21 cellular contexts compared by ENCODE assay signal in the genomic region with DNA sequence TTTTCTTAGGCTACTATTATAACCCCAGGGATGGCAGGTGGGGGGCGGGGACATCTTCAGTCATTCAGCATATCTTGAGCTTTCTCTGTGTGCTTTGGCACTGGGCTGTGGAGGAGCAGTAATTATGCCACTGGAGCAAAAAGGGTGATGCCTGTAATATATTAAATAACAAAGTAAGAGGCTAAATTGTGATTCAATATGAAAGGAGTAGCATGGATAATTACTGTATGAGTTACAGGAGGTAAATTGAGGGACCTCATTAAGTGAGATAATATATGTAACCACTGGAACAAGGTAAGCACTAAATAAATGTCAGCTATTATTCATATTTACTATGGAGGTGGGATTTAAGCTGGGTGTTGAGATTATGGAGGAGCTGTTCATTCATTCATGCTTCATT. TPM values are rescaled to one million over a fixed set of nuclear protein-coding genes. Genes with fewer than 3 reads are reported as not detected.
DNase-seq lines count a peak whose midpoint lies in the region; ATAC-seq, FAIRE-seq and TF ChIP-seq lines count a peak whose summit lies in the region.
"Had no signal": no experiment of that assay in that cellular context is flagged by ENCODE, and none has a peak within 500 bp of the region (broad histone marks: within the 10 kb centered on the region; RNA-seq: fewer than 3 reads in every experiment).

No MANE protein-coding gene starts in this region.

- TF ChIP-seq POLR2A in breast epithelium (IDR thresholded peaks at IDR 0.05) (no peak), K562 (conservative IDR thresholded peaks at IDR 0.05) (no peak)

- no TSS peak for BruUV-seq in mammary epithelial cell (replicated peaks; lab: Mats Ljungman, UMichigan)
- no TSS peak for BruUV-seq in K562 (replicated peaks; lab: Mats Ljungman, UMichigan)

- H3K9me3 Mint-ChIP-seq in naive thymus-derived CD4-positive, alpha-beta T cell, result no peaks in the 10 kb centered on the region
- H3K9me3 Mint-ChIP-seq: CD4-positive, alpha-beta T cell had no signal

- no peaks in the 10 kb centered on the region for H3K27me3 Mint-ChIP-seq in naive thymus-derived CD4-positive, alpha-beta T cell
- H3K27me3 Mint-ChIP-seq: CD4-positive, alpha-beta T cell; T-helper 17 cell had no signal

- H3K9ac ChIP-seq in mammary epithelial cell (ENCODE audit: insufficient read depth, low read length), result no peak overlapping the region
- H3K9ac ChIP-seq in Karpas-422 (ENCODE audit: low read length), result no peak overlapping the region
- no peak overlapping the region; a peak in 1 of 4 replicates for H3K9ac ChIP-seq in K562 (ENCODE audit: insufficient read depth in 1 of 2, low read depth in 2 of 2, low read length in 2 of 2)
- H3K9ac ChIP-seq: BLaER1 had no signal

- no peak for DNase-seq in mammary epithelial cell
- no peak for DNase-seq in breast epithelium (ENCODE audit: low spot score in 2 of 2)
- no peak for DNase-seq in Karpas-422
- no peak for DNase-seq in K562 (ENCODE audit: extremely low read depth in 1 of 4, low spot score in 3 of 4)
- no peak for DNase-seq in osteoblast (ENCODE audit: insufficient read length, low spot score, missing footprints)
- DNase-seq in naive thymus-derived CD4-positive, alpha-beta T cell, result no peak
- DNase-seq: Caco-2, DMS 273 treated with DMSO at 0.1 percent for 48 hours, NCI-H1694, NCI-H524, NCI-H82, PC-9, RPMI8226, SW 1271, T-helper 17 cell had no signal

- TF ChIP-seq EP300 in K562 (IDR thresholded peaks at IDR 0.05; ENCODE audit: low read length), result no peak

- TF ChIP-seq CTCF in mammary epithelial cell (conservative IDR thresholded peaks at IDR 0.05 in 1 of 2, IDR thresholded peaks at IDR 0.05 in 1 of 2; ENCODE audit: extremely low read depth in 1 of 2, insufficient read depth in 1 of 2, low read depth in 1 of 2, low read length in 2 of 2) (no peak), breast epithelium (IDR thresholded peaks at IDR 0.05) (no peak), K562 (IDR thresholded peaks at IDR 0.05 in 2 of 3, conservative IDR thresholded peaks at IDR 0.05 in 1 of 3; ENCODE audit: insufficient read depth in 2 of 3, low read depth in 1 of 3, low read length in 3 of 3) (no peak), osteoblast (IDR thresholded peaks at IDR 0.05; ENCODE audit: extremely low read depth, low read depth, low read length) (no peak)

- H3K4me1 Mint-ChIP-seq in naive thymus-derived CD4-positive, alpha-beta T cell, result peaks cover 6 to 19% (median 16%) of the 10 kb centered on the region in 7 donors

- H3K27ac Mint-ChIP-seq in naive thymus-derived CD4-positive, alpha-beta T cell, result no peak overlapping the region
- H3K27ac Mint-ChIP-seq: CD4-positive, alpha-beta T cell; T-helper 17 cell had no signal

- no peaks in the 10 kb centered on the region for H3K9me2 ChIP-seq in Karpas-422 (replicated peaks; ENCODE audit: insufficient read depth, low read length)

- no peak overlapping the region for H3K27ac ChIP-seq in mammary epithelial cell (ENCODE audit: insufficient read depth, low read depth, low read length)
- no peak overlapping the region for H3K27ac ChIP-seq in breast epithelium
- no peak overlapping the region for H3K27ac ChIP-seq in Karpas-422 (ENCODE audit: low read length)
- H3K27ac ChIP-seq in K562 (ENCODE audit: extremely low read depth, low read depth, low read length), result no peak overlapping the region
- no peak overlapping the region for H3K27ac ChIP-seq in osteoblast (ENCODE audit: low read depth, low read length)
- H3K27ac ChIP-seq in naive thymus-derived CD4-positive, alpha-beta T cell (ENCODE audit: low read depth, low read length), result no peak overlapping the region
- H3K27ac ChIP-seq: BLaER1, PC-9, SK-N-MC had no signal

- no peaks in the 10 kb centered on the region for H3K9me1 ChIP-seq in K562 (ENCODE audit: control insufficient read depth, insufficient read depth, low read length)

- peak overlapping the region; percentile 59 for H2AFZ ChIP-seq in mammary epithelial cell (ENCODE audit: low read depth, low read length)
- H2AFZ ChIP-seq in Karpas-422 (ENCODE audit: low read length), result peak overlapping the region; percentile 34; the same call in 1 of the 2 replicates
- peak overlapping the region; percentile 94 for H2AFZ ChIP-seq in K562 (ENCODE audit: low read depth, low read length)
- peak overlapping the region; percentile 94 for H2AFZ ChIP-seq in osteoblast (ENCODE audit: low read length)
- H2AFZ ChIP-seq: PC-9 had no signal

- H3K27me3 ChIP-seq in mammary epithelial cell (ENCODE audit: insufficient read depth, low read length) (no peaks in the 10 kb centered on the region), breast epithelium (no peaks in the 10 kb centered on the region), Karpas-422 (ENCODE audit: low read length) (no peaks in the 10 kb centered on the region), K562 (ENCODE audit: control insufficient read depth in 2 of 2, insufficient read depth in 2 of 2, low read length in 2 of 2) (no peaks in the 10 kb centered on the region), osteoblast (ENCODE audit: insufficient read depth, low read length) (no peaks in the 10 kb centered on the region)
- no peaks in the 10 kb centered on the region for H3K27me3 ChIP-seq in naive thymus-derived CD4-positive, alpha-beta T cell (ENCODE audit: control insufficient read depth in 2 of 2, insufficient read depth in 2 of 2, low read length in 2 of 2)
- H3K27me3 ChIP-seq: BLaER1 had no signal

- H3K4me3 ChIP-seq in mammary epithelial cell (replicated peaks in 1 of 3; ENCODE audit: insufficient read depth in 1 of 3, low read depth in 2 of 3, low read length in 3 of 3) (no peak overlapping the region), breast epithelium (no peak overlapping the region), Karpas-422 (ENCODE audit: low read length) (no peak overlapping the region), K562 (no peak overlapping the region), osteoblast (ENCODE audit: insufficient read depth, low read length) (no peak overlapping the region)
- H3K4me3 ChIP-seq in naive thymus-derived CD4-positive, alpha-beta T cell (ENCODE audit: low read length), result no peak overlapping the region
- H3K4me3 ChIP-seq: BLaER1, PC-9, SK-N-MC had no signal

- no peak overlapping the region for H3K4me3 Mint-ChIP-seq in naive thymus-derived CD4-positive, alpha-beta T cell
- H3K4me3 Mint-ChIP-seq: CD4-positive, alpha-beta T cell; T-helper 17 cell had no signal

- in situ Hi-C loops in mammary epithelial cell (cut with MboI; ENCODE audit: low sequenced_read_pairs in 2 of 2) (no loop called here), K562 (cut with MboI) (no loop called here)

- POLR2A ChIA-PET in K562 (lab: Yijun Ruan, JAX), result interaction anchor here (0.5 to 1.0 kb wide), 4 partner anchors 10 to 432 kb away, joined by 3 to 4 read pairs (median 3); a partner anchor contains a TSS
- POLR2A ChIA-PET in naive thymus-derived CD4-positive, alpha-beta T cell (lab: Charles Lee), result interaction anchor here (0.8 to 2.1 kb wide), 7 partner anchors 9 to 200 kb away, joined by 3 to 10 read pairs (median 5); a partner anchor contains a TSS

- no peaks in the 10 kb centered on the region for H3K9me3 ChIP-seq in mammary epithelial cell (replicated peaks; ENCODE audit: insufficient read depth, low read length)
- no peaks in the 10 kb centered on the region for H3K9me3 ChIP-seq in breast epithelium
- H3K9me3 ChIP-seq in Karpas-422 (ENCODE audit: low read length), result no peaks in the 10 kb centered on the region
- no peaks in the 10 kb centered on the region for H3K9me3 ChIP-seq in K562 (replicated peaks; ENCODE audit: control insufficient read depth, insufficient read depth, low read depth, low read length)
- no peaks in the 10 kb centered on the region for H3K9me3 ChIP-seq in osteoblast (ENCODE audit: low read depth, low read length)
- H3K9me3 ChIP-seq in naive thymus-derived CD4-positive, alpha-beta T cell (ENCODE audit: control insufficient read depth in 2 of 3, low read length in 3 of 3), result no peaks in the 10 kb centered on the region
- H3K9me3 ChIP-seq: BLaER1, Caco-2 had no signal

- CTCF ChIA-PET in mammary epithelial cell (lab: Charles Lee; ENCODE audit: low non-redundant PET) (interaction anchor here (0.6 to 0.7 kb wide), 2 partner anchors 34 to 87 kb away, joined by 4 read pairs; no protein-coding TSS in a partner anchor), K562 (lab: Yijun Ruan, JAX; ENCODE audit: low intra/inter-chr PET ratio) (no interaction called here)
- CTCF ChIA-PET in naive thymus-derived CD4-positive, alpha-beta T cell (lab: Charles Lee), result interaction anchor here (0.6 to 2.9 kb wide), 8 partner anchors 10 to 205 kb away, joined by 3 to 18 read pairs (median 3); no protein-coding TSS in a partner anchor

- H3K79me2 ChIP-seq in mammary epithelial cell (ENCODE audit: insufficient read depth, low read length), result peaks cover 10% of the 10 kb centered on the region
- H3K79me2 ChIP-seq in Karpas-422 (ENCODE audit: low read length), result peaks cover 16% of the 10 kb centered on the region
- peaks cover 16% of the 10 kb centered on the region for H3K79me2 ChIP-seq in K562 (ENCODE audit: control insufficient read depth, insufficient read depth, low read length)
- H3K79me2 ChIP-seq in osteoblast (ENCODE audit: insufficient read depth, low read length), result peaks cover 11% of the 10 kb centered on the region

- WGBS in mammary epithelial cell (ENCODE audit: low coverage, missing lambda C conversion rate), result 50% methylated on average over 1 of the region's 1 CpG
- WGBS in K562 (ENCODE audit: insufficient coverage, low coverage, missing lambda C conversion rate), result 70% methylated on average over 1 of the region's 1 CpG

- no peaks in the 10 kb centered on the region for H3K36me3 ChIP-seq in mammary epithelial cell (ENCODE audit: insufficient read depth, low read length)
- no peaks in the 10 kb centered on the region for H3K36me3 ChIP-seq in breast epithelium
- peaks cover under 1% of the 10 kb centered on the region for H3K36me3 ChIP-seq in Karpas-422 (ENCODE audit: insufficient read depth, low read length)
- H3K36me3 ChIP-seq in K562 (ENCODE audit: control insufficient read depth, insufficient read depth, low read length), result no peaks in the 10 kb centered on the region
- H3K36me3 ChIP-seq in osteoblast (ENCODE audit: insufficient read depth, low read length), result no peaks in the 10 kb centered on the region
- H3K36me3 ChIP-seq in naive thymus-derived CD4-positive, alpha-beta T cell (ENCODE audit: control insufficient read depth in 2 of 3, insufficient read depth in 3 of 3, low read length in 3 of 3), result no peaks in the 10 kb centered on the region
- H3K36me3 ChIP-seq: BLaER1 had no signal

- H3K36me3 Mint-ChIP-seq in naive thymus-derived CD4-positive, alpha-beta T cell, result peaks cover 0 to under 1% (median 0%) of the 10 kb centered on the region in 5 donors

- dilution Hi-C loops in mammary epithelial cell (cut with HindIII; ENCODE audit: low sequenced_read_pairs), result no loop called here

- no peaks in the 10 kb centered on the region for H4K20me1 ChIP-seq in mammary epithelial cell (ENCODE audit: insufficient read depth, low read length)
- H4K20me1 ChIP-seq in Karpas-422 (ENCODE audit: insufficient read depth, low read depth, low read length), result no peaks in the 10 kb centered on the region
- 0 out of 2 replicates have a peak, but pooled peaks cover 3% of the 10 kb centered on the region for H4K20me1 ChIP-seq in K562 (replicated peaks; ENCODE audit: control insufficient read depth, insufficient read depth, low read length)
- no peaks in the 10 kb centered on the region for H4K20me1 ChIP-seq in osteoblast (ENCODE audit: insufficient read depth, low read length)
- H4K20me1 ChIP-seq: BLaER1 had no signal

- ATAC-seq in K562 (no peak), GM21515 (IDR thresholded peaks at IDR 0.05; ENCODE audit: unreplicated experiment) (no peak)
- ATAC-seq in naive thymus-derived CD4-positive, alpha-beta T cell, result no peak
- ATAC-seq: T-helper 17 cell had no signal

- TF ChIP-seq RAD21 in K562 (CRISPR knock-in tag; conservative IDR thresholded peaks at IDR 0.05 in 1 of 2, IDR thresholded peaks at IDR 0.05 in 1 of 2), result no peak

- H3K4me2 ChIP-seq in mammary epithelial cell (ENCODE audit: insufficient read depth, low read depth, low read length), result no peak overlapping the region
- no peak overlapping the region for H3K4me2 ChIP-seq in Karpas-422 (ENCODE audit: low read depth, low read length, poor library complexity, severe bottlenecking)
- peak overlapping the region; percentile 43; the same call in 1 of the 2 replicates for H3K4me2 ChIP-seq in K562 (ENCODE audit: insufficient read depth, low read length)
- no peak overlapping the region for H3K4me2 ChIP-seq in osteoblast (ENCODE audit: insufficient read depth, low read length)
- H3K4me2 ChIP-seq: BLaER1, PC-9 had no signal

- peaks cover 29% of the 10 kb centered on the region for H3K4me1 ChIP-seq in mammary epithelial cell (ENCODE audit: insufficient read depth, low read length)
- no peaks in the 10 kb centered on the region for H3K4me1 ChIP-seq in breast epithelium
- H3K4me1 ChIP-seq in Karpas-422 (ENCODE audit: low read length), result peaks cover 25% of the 10 kb centered on the region
- H3K4me1 ChIP-seq in K562 (replicated peaks in 1 of 2; ENCODE audit: control insufficient read depth in 2 of 2, insufficient read depth in 2 of 2, low read length in 2 of 2), result peaks cover 6 to 9% of the 10 kb centered on the region in 2 experiments
- H3K4me1 ChIP-seq in osteoblast (ENCODE audit: insufficient read depth, low read length), result peaks cover 20% of the 10 kb centered on the region
- H3K4me1 ChIP-seq in naive thymus-derived CD4-positive, alpha-beta T cell (ENCODE audit: control insufficient read depth in 2 of 2, insufficient read depth in 2 of 2, low read length in 2 of 2), result peaks cover 9 to 16% of the 10 kb centered on the region in 2 donors

- intact Hi-C loops in mammary epithelial cell (cut with micrococcal nuclease), result no loop called here
- intact Hi-C loops in breast epithelium (cut with DNase I; ENCODE audit: low total_unique reads), result no loop called here
- intact Hi-C loops in K562 (cut with micrococcal nuclease), result no loop called here
- intact Hi-C loops in naive thymus-derived CD4-positive, alpha-beta T cell (cut with micrococcal nuclease), result loop anchor here in 1 of 2 donors (1.0 kb wide), 1 partner anchor 33 kb away; no protein-coding TSS in a partner anchor

- FAIRE-seq in K562 (lab: Jason Lieb, UNC), result no peak
- FAIRE-seq: G401.6, HTR-8/SVneo had no signal

RNA-seq across cellular contexts. Expression of a gene that starts 3.3 kb away (rescaled TPM):
- total RNA-seq in mammary epithelial cell (10 to 100 TPM; 42.6 to 65.0 TPM), breast epithelium (10 to 100 TPM; 23.8 to 31.2 (median 25.2) TPM), K562 (2014; rRNA removed) (9.2 and 10.2 TPM in 2 replicates), K562 (2014; rRNA removed; fragmentation: Illumina TruSeq; extraction: Trizol) (13.6 and 13.8 TPM in 2 replicates), K562 (2015; rRNA removed; fragmentation: Illumina TruSeq; extraction: Trizol) (13.8 and 15.3 TPM in 2 replicates), K562 (2021) (9.0 and 9.1 TPM in 2 replicates), osteoblast (20.6 and 28.9 TPM in 2 replicates)
- polyA plus RNA-seq in mammary epithelial cell (50.1 TPM), K562 (2011; rRNA removed) (19.2 and 19.6 TPM in 2 replicates), K562 (2014; fragmentation: Illumina TruSeq; extraction: Trizol) (12.4 and 14.6 TPM in 2 replicates), K562 (2014; fragmentation: Nextera tagmentation; extraction: Ambion mirVana) (10 to 100 TPM; 12.0 to 16.0 TPM), K562 (2014; rRNA removed) (11.2 and 11.6 TPM in 2 replicates)
- polyA minus RNA-seq in mammary epithelial cell, result 25.7 TPM
- total RNA-seq in Karpas-422 (2014; rRNA removed; shearing (Covaris generic); ENCODE audit: low replicate concordance), result 35.0 and 38.6 TPM in 2 replicates
- 5.1 and 6.2 TPM in 2 replicates for total RNA-seq in K562 (2011; cell fraction: chromatin; rRNA removed; ENCODE audit: low replicate concordance)
- 3.3 and 3.8 TPM in 2 replicates for total RNA-seq in K562 (2011; cell fraction: nucleolus; rRNA removed)
- total RNA-seq in K562 (2011; cell fraction: nucleoplasm; rRNA removed), result 4.1 and 5.1 TPM in 2 replicates
- 11.3 and 16.5 TPM in 2 replicates for polyA plus RNA-seq in K562 (2011; cell fraction: cytosol; rRNA removed)
- polyA plus RNA-seq in K562 (2011; cell fraction: nucleus; rRNA removed), result 7.0 and 12.2 TPM in 2 replicates
- polyA plus RNA-seq in K562 (2012), result 12.3 and 16.5 TPM in 2 replicates
- polyA minus RNA-seq in K562 (2011; rRNA and poly(A)+ RNA removed), result 16.5 and 19.9 TPM in 2 replicates
- 5.0 and 6.6 TPM in 2 replicates for polyA minus RNA-seq in K562 (2011; cell fraction: cytosol; rRNA and poly(A)+ RNA removed)
- 2.8 and 8.0 TPM in 2 replicates for polyA minus RNA-seq in K562 (2011; cell fraction: nucleus; rRNA and poly(A)+ RNA removed)
- 10 to 100 TPM; 28.8 to 42.6 (median 34.8) TPM for total RNA-seq in naive thymus-derived CD4-positive, alpha-beta T cell
- 10 to 100 TPM; 71.5 to 83.7 TPM for polyA plus RNA-seq in naive thymus-derived CD4-positive, alpha-beta T cell

RNA-seq across cellular contexts. Expression of a gene that starts 45.7 kb away (rescaled TPM):
- total RNA-seq in mammary epithelial cell (10 to 100 TPM; 79.5 to 85.0 TPM), breast epithelium (10 to 100 TPM; 63.2 to 94.4 (median 76.4) TPM), K562 (2014; rRNA removed) (24.0 and 39.9 TPM in 2 replicates), K562 (2014; rRNA removed; fragmentation: Illumina TruSeq; extraction: Trizol) (40.0 and 43.5 TPM in 2 replicates), K562 (2015; rRNA removed; fragmentation: Illumina TruSeq; extraction: Trizol) (37.4 and 39.0 TPM in 2 replicates), K562 (2021) (21.6 and 23.4 TPM in 2 replicates), osteoblast (48.1 and 53.3 TPM in 2 replicates)
- polyA plus RNA-seq in mammary epithelial cell (16.3 TPM), K562 (2011; rRNA removed) (10.6 and 14.9 TPM in 2 replicates), K562 (2014; fragmentation: Illumina TruSeq; extraction: Trizol) (21.3 and 26.4 TPM in 2 replicates), K562 (2014; fragmentation: Nextera tagmentation; extraction: Ambion mirVana) (1 to 10 TPM; 8.2 to 9.2 TPM), K562 (2014; rRNA removed) (12.7 and 15.5 TPM in 2 replicates)
- polyA minus RNA-seq in mammary epithelial cell, result 37.4 TPM
- total RNA-seq in Karpas-422 (2014; rRNA removed; shearing (Covaris generic); ENCODE audit: low replicate concordance), result 25.7 and 28.1 TPM in 2 replicates
- total RNA-seq in K562 (2011; cell fraction: chromatin; rRNA removed; ENCODE audit: low replicate concordance), result 5.1 and 25.0 TPM in 2 replicates
- 3.5 and 4.9 TPM in 2 replicates for total RNA-seq in K562 (2011; cell fraction: nucleolus; rRNA removed)
- total RNA-seq in K562 (2011; cell fraction: nucleoplasm; rRNA removed), result 8.1 and 11.5 TPM in 2 replicates
- polyA plus RNA-seq in K562 (2011; cell fraction: cytosol; rRNA removed), result 1.9 and 3.7 TPM in 2 replicates
- polyA plus RNA-seq in K562 (2011; cell fraction: nucleus; rRNA removed), result 5.5 and 6.3 TPM in 2 replicates
- polyA plus RNA-seq in K562 (2012), result 15.6 and 19.0 TPM in 2 replicates
- 32.3 and 40.0 TPM in 2 replicates for polyA minus RNA-seq in K562 (2011; rRNA and poly(A)+ RNA removed)
- 19.4 and 19.6 TPM in 2 replicates for polyA minus RNA-seq in K562 (2011; cell fraction: cytosol; rRNA and poly(A)+ RNA removed)
- polyA minus RNA-seq in K562 (2011; cell fraction: nucleus; rRNA and poly(A)+ RNA removed), result 6.3 and 13.2 TPM in 2 replicates
- 10 to 100 TPM; 21.4 to 32.2 (median 26.2) TPM for total RNA-seq in naive thymus-derived CD4-positive, alpha-beta T cell
- polyA plus RNA-seq in naive thymus-derived CD4-positive, alpha-beta T cell, result 1 to 10 TPM; 6.1 to 8.1 TPM

Comparison
In these comparisons a context has a peak if more than half of its experiments do, and no peak if none do; other contexts are left out.
1. H2AFZ ChIP-seq: peak in every context shown above with its lines; median percentile 94 in K562; 94 in osteoblast; 59 in mammary epithelial cell; 34 in Karpas-422.